Comparison of ENCODE assay signal across 1 cellular context in the genomic region with DNA sequence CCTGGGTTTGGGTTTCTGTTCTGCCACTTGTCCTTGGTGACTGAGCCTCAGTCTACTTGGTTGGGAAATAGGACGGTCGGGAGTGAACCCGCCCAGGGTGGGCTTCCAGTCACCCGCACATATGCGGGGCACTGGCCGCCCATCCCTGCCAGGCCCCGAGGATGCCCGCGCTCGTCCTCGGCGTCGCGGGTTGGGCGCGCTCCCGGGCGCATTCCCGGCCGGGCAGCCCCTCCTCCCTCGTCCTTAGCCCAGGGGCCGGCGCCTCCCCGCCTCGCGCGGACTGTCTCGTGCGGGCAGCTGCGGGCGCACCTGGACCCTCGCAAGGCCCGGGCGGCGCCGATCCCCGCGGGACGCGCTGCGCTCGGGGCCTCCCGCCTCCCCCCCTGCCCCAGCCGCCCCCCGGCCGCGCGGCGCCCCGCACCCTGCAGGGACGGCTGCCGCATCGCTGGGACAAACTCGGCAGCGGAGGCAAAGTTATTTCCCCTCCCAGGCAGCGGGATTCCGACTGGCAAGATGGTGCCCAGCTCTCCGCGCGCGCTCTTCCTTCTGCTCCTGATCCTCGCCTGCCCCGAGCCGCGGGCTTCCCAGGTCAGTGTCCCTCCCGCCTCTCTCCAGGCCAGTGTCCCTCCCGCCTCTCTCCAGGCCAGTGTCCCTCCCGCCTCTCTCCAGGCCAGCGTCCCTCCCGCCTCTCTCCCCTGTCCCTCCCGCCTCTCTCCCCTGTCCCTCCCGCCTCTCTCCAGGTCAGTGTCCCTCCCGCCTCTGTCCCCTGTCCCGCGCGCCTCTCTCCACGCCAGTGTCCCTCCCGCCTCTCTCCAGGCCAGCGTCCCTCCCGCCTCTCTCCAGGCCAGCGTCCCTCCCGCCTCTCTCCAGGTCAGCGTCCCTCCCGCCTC.
A peak's percentile ranks its signal among the peaks of the same experiment; 100 is the strongest.
TF ChIP-seq lines count a peak whose summit lies in the region.

Gene FBLN7, plus strand, starts transcription at position 243 of the 890 bp plus-strand sequence. Its CDS starts 271 bp downstream, at position 514.

TF ChIP-seq in K562, 482 proteins besides CTCF, POLR2A, EP300 and RAD21:
- TF ChIP-seq ZBTB33 (CRISPR knock-in tag; IDR thresholded peaks at IDR 0.05) = 0 out of 2 replicates have a peak, but pooled peaks have one; percentile 7
- TF ChIP-seq NFYB (IDR thresholded peaks at IDR 0.05; ENCODE audit: extremely low read depth, insufficient read length) = no peak
